ENCODE assay signal across 8 cellular contexts in genomic region chr15:43376017-43376705, GRCh38. TPM values are rescaled to one million over a fixed set of nuclear protein-coding genes. Genes with fewer than 3 reads are reported as not detected.
A peak's percentile ranks its signal among the peaks of the same experiment; 100 is the strongest.
DNase-seq lines count a peak whose midpoint lies in the region; ATAC-seq, FAIRE-seq and TF ChIP-seq lines count a peak whose summit lies in the region.

No MANE protein-coding gene starts in this region.

- 0 out of 2 replicates have a peak, but pooled peaks cover 3% of the 10 kb centered on the region for H4K20me1 ChIP-seq in PC-3 (ENCODE audit: low read length)
- peaks cover 5% of the 10 kb centered on the region for H4K20me1 ChIP-seq in astrocyte (ENCODE audit: insufficient read depth, low read length)

- no peaks in the 10 kb centered on the region for H3F3A ChIP-seq in PC-3 (ENCODE audit: low read length, unreplicated experiment)

- H3K36me3 ChIP-seq in PC-3 (ENCODE audit: low read depth, low read length), result peaks cover 33% of the 10 kb centered on the region
- peaks cover 16% of the 10 kb centered on the region for H3K36me3 ChIP-seq in astrocyte (ENCODE audit: insufficient read depth, low read length)
- peaks cover 0 to 2% of the 10 kb centered on the region in 2 donors for H3K36me3 ChIP-seq in thyroid gland

- H3K9me3 ChIP-seq in PC-3 (ENCODE audit: low read length), result no peaks in the 10 kb centered on the region
- no peaks in the 10 kb centered on the region for H3K9me3 ChIP-seq in astrocyte (ENCODE audit: insufficient read depth, low read depth, low read length)
- no peaks in the 10 kb centered on the region for H3K9me3 ChIP-seq in thyroid gland

- peak overlapping the region; percentile 12 for H3K27ac Mint-ChIP-seq in astrocyte (ENCODE audit: unreplicated experiment)

- no peak overlapping the region for H2AFZ ChIP-seq in PC-3 (ENCODE audit: low read length)
- no peak overlapping the region for H2AFZ ChIP-seq in astrocyte (ENCODE audit: low read depth, low read length)

- POLR2A ChIA-PET in PC-3 (lab: Charles Lee; ENCODE audit: unreplicated experiment), result no interaction called here

- H3K4me1 Mint-ChIP-seq in astrocyte (ENCODE audit: low read depth, unreplicated experiment), result no peaks in the 10 kb centered on the region

- no TSS peak for BruUV-seq in PC-3 (replicated peaks; lab: Mats Ljungman, UMichigan)

- H3K4me1 ChIP-seq in PC-3 (ENCODE audit: insufficient read depth, low read length) (peaks cover 12% of the 10 kb centered on the region; the same call in 1 of the 2 replicates), astrocyte (ENCODE audit: insufficient read depth, low read length) (peaks cover 5% of the 10 kb centered on the region), thyroid gland (peaks cover 4 to 10% of the 10 kb centered on the region in 2 donors)

- no peaks in the 10 kb centered on the region for H3K9me3 Mint-ChIP-seq in astrocyte (ENCODE audit: unreplicated experiment)

- H3K9ac ChIP-seq in PC-3 (ENCODE audit: low read length), result no peak overlapping the region
- H3K9ac ChIP-seq in astrocyte (ENCODE audit: low read length), result no peak overlapping the region

- H3K79me2 ChIP-seq in PC-3 (ENCODE audit: low read length) (peaks cover 30% of the 10 kb centered on the region), astrocyte (ENCODE audit: insufficient read depth, low read length) (peaks cover 25% of the 10 kb centered on the region)

- TF ChIP-seq CTCF in PC-3 (conservative IDR thresholded peaks at IDR 0.05; ENCODE audit: low read depth, low read length) (peak; percentile 94), astrocyte (IDR thresholded peaks at IDR 0.05; ENCODE audit: insufficient read depth, low read depth, low read length) (peak; percentile 69), thyroid gland (IDR thresholded peaks at IDR 0.05) (peak; percentile 31 to 75 (median 50)), omental fat pad (IDR thresholded peaks at IDR 0.05) (no peak)

- no peak for TF ChIP-seq POLR2A in GM12892 (IDR thresholded peaks at IDR 0.05; ENCODE audit: low read depth, low read length)
- no peak for TF ChIP-seq POLR2A in thyroid gland (IDR thresholded peaks at IDR 0.05)

- DNase-seq in AML-193 (lab: John Stamatoyannopoulos, UW) (peak; percentile 8 to 27), GM12892 (ENCODE audit: insufficient read length) (peak; percentile 22), PC-3 (peak; percentile 69), astrocyte (ENCODE audit: low read depth) (no peak), left lobe of liver (ENCODE audit: low spot score) (no peak), thyroid gland (peak; percentile 12 to 21), omental fat pad (ENCODE audit: low spot score) (no peak)

- CTCF ChIA-PET in PC-3 (lab: Charles Lee), result interaction anchor here (0.5 to 1.0 kb wide), 6 partner anchors 34 to 752 kb away, joined by 3 to 5 read pairs (median 4); no protein-coding TSS in a partner anchor

- intact Hi-C loops in PC-3 (cut with micrococcal nuclease), result no loop called here
- intact Hi-C loops in thyroid gland (cut with DNase I), result no loop called here

- H3K4me3 ChIP-seq in PC-3 (ENCODE audit: low read length) (no peak overlapping the region), astrocyte (ENCODE audit: insufficient read depth, low read depth, low read length) (no peak overlapping the region), thyroid gland (replicated peaks in 1 of 3) (no peak overlapping the region)

- 59 to 60% methylated on average over 13 of the region's 13 CpGs for WGBS in thyroid gland, 2 donors

- no peaks in the 10 kb centered on the region for H3K27me3 Mint-ChIP-seq in astrocyte (ENCODE audit: low read depth, unreplicated experiment)

- no peak overlapping the region for H3K4me3 Mint-ChIP-seq in astrocyte (ENCODE audit: unreplicated experiment)

- H3K27me3 ChIP-seq in PC-3 (ENCODE audit: low read length), result no peaks in the 10 kb centered on the region
- H3K27me3 ChIP-seq in astrocyte (ENCODE audit: insufficient read depth, low read length), result no peaks in the 10 kb centered on the region
- H3K27me3 ChIP-seq in thyroid gland, result no peaks in the 10 kb centered on the region

- no peak overlapping the region for H3K27ac ChIP-seq in PC-3 (ENCODE audit: low read length)
- H3K27ac ChIP-seq in astrocyte (ENCODE audit: low read depth, low read length), result no peak overlapping the region
- no peak overlapping the region for H3K27ac ChIP-seq in thyroid gland

- ATAC-seq in PC-3, result peak; percentile 39; the same call in 1 of the 2 replicates
- peak; percentile 54 for ATAC-seq in left lobe of liver
- ATAC-seq in HG03095 (IDR thresholded peaks at IDR 0.05; ENCODE audit: unreplicated experiment), result no peak
- no peak for ATAC-seq in omental fat pad (ENCODE audit: low FRiP score)

- H3K4me2 ChIP-seq in PC-3 (ENCODE audit: low read length) (no peak overlapping the region), astrocyte (ENCODE audit: low read length) (no peak overlapping the region)

- peaks cover 10% of the 10 kb centered on the region for H3K36me3 Mint-ChIP-seq in astrocyte (ENCODE audit: low read depth, unreplicated experiment)

- peak; percentile 87 for FAIRE-seq in GM12892 (lab: Jason Lieb, UNC)
- no peak for FAIRE-seq in astrocyte (lab: Jason Lieb, UNC)

- no peaks in the 10 kb centered on the region for H3K9me2 ChIP-seq in PC-3 (replicated peaks; ENCODE audit: low read length)

RNA-seq across cellular contexts. Expression of gene TUBGCP4, which starts 5.3 kb away (rescaled TPM):
- polyA plus RNA-seq in GM12892 (2012; ENCODE audit: missing spikeins), result 14.0 TPM
- total RNA-seq in PC-3 (2014; rRNA removed) (29.7 and 40.6 TPM in 2 replicates), astrocyte (10.3 and 12.0 TPM in 2 replicates), left lobe of liver (12.2 TPM), thyroid gland (10 to 100 TPM; 10.7 to 23.6 (median 17.6) TPM), omental fat pad (10 to 100 TPM; 10.5 to 13.2 (median 12.6) TPM)

RNA-seq across cellular contexts. Expression of gene ZSCAN29, which starts 5.3 kb away (rescaled TPM):
- polyA plus RNA-seq in GM12892 (2012; ENCODE audit: missing spikeins), result 12.2 TPM
- total RNA-seq in PC-3 (2014; rRNA removed) (16.8 and 28.0 TPM in 2 replicates), astrocyte (25.5 and 27.8 TPM in 2 replicates), left lobe of liver (15.7 TPM), thyroid gland (10 to 100 TPM; 18.2 to 22.6 (median 20.3) TPM), omental fat pad (10 to 100 TPM; 12.0 to 26.6 (median 16.7) TPM)

RNA-seq across cellular contexts. Expression of gene LCMT2, which starts 45.8 kb away (rescaled TPM):
- 5.8 TPM for polyA plus RNA-seq in GM12892 (2012; ENCODE audit: missing spikeins)
- 6.7 and 7.4 TPM in 2 replicates for total RNA-seq in PC-3 (2014; rRNA removed)
- 4.7 and 4.8 TPM in 2 replicates for total RNA-seq in astrocyte
- total RNA-seq in left lobe of liver, result 3.7 TPM
- 10 to 100 TPM in 1 of 4 donors, 1 to 10 TPM in 3; 5.8 to 14.1 (median 6.5) TPM for total RNA-seq in thyroid gland
- 10 to 100 TPM in 1 of 4 donors, 1 to 10 TPM in 3; 7.3 to 10.8 (median 9.3) TPM for total RNA-seq in omental fat pad

Comparison
In these comparisons a context has a peak if more than half of its experiments do, and no peak if none do; other contexts are left out.
1. DNase-seq: peak in AML-193 (2 of 2), GM12892 (single experiment), PC-3 (single experiment) and thyroid gland (2 of 2); none in astrocyte (single experiment), left lobe of liver (single experiment) and omental fat pad (single experiment).
2. ATAC-seq: peak in PC-3 (single experiment) and left lobe of liver (single experiment); none in HG03095 (single experiment) and omental fat pad (single experiment).
3. CTCF ChIP-seq: peak in PC-3 (single experiment), astrocyte (single experiment) and thyroid gland (6 of 6); none in omental fat pad (0 of 3).